ENCODE assay signal across 34 cellular contexts in genomic region chr22:29578462-29578861, GRCh38.
"Had no signal": no experiment of that assay in that cellular context is flagged by ENCODE, and none has a peak within 500 bp of the region (broad histone marks: within the 10 kb centered on the region; RNA-seq: fewer than 3 reads in every experiment).

No MANE protein-coding gene starts in this region.

- H3K27me3 ChIP-seq: adrenal gland, ascending aorta, breast epithelium, cardiac muscle cell, colonic mucosa, esophagus squamous epithelium, gastroesophageal sphincter had no signal

- H3K4me1 ChIP-seq: adrenal gland, breast epithelium had no signal

- H3K36me3 Mint-ChIP-seq: activated naive CD4-positive, alpha-beta T cell treated with anti-CD3 and anti-CD28 coated beads, Interleukin-2, amount 50 U/mL, for 24 hours had no signal

- H3K9me3 ChIP-seq: adrenal gland, ascending aorta, breast epithelium, colonic mucosa, esophagus squamous epithelium, gastroesophageal sphincter had no signal

- H3K9me3 Mint-ChIP-seq: activated CD4-positive, alpha-beta memory T cell treated with anti-CD3 and anti-CD28 coated beads for 36 hours; activated naive CD4-positive, alpha-beta T cell treated with anti-CD3 and anti-CD28 coated beads for 36 hours; activated naive CD4-positive, alpha-beta T cell treated with anti-CD3 and anti-CD28 coated beads, Interleukin-2, amount 50 U/mL, for 24 hours; activated naive CD8-positive, alpha-beta T cell treated with anti-CD3 and anti-CD28 coated beads, Interleukin-2, amount 50 U/mL, for 24 hours; activated T-helper 1 cell treated with anti-CD3 and anti-CD28 coated beads, Interleukin-12 subunit alpha, Interleukin-12 subunit beta, Interleukin-2, Interleukin-4 antibody, amounts not matched to agents 30 ng/mL and 10 ng/mL and 1 ng/mL, durations not matched to agents 14 hours and 24 hours and 36 hours; activated T-helper 2 cell treated with anti-CD3 and anti-CD28 coated beads, Interferon-gamma antibody, Interleukin-2, Interleukin-4, amounts not matched to agents 10 μg/mL and 5 μg/mL and 100 μg/mL, durations not matched to agents 14 hours and 24 hours and 36 hours had no signal

- ATAC-seq: activated CD4-positive, alpha-beta T cell treated with anti-CD3 and anti-CD28 coated beads for 36 hours; activated CD8-positive, alpha-beta memory T cell treated with anti-CD3 and anti-CD28 coated beads, Interleukin-2, amount 10 ng/mL, durations not matched to agents 7 days and 5 days; activated CD8-positive, alpha-beta T cell treated with anti-CD3 and anti-CD28 coated beads, Interleukin-2, amount 10 ng/mL, durations not matched to agents 7 days and 5 days; activated naive CD8-positive, alpha-beta T cell treated with anti-CD3 and anti-CD28 coated beads, Interleukin-2, amount 50 U/mL, for 24 hours; gastroesophageal sphincter had no signal

- DNase-seq: activated CD4-positive, alpha-beta memory T cell treated with anti-CD3 and anti-CD28 coated beads for 36 hours; activated CD4-positive, alpha-beta T cell treated with anti-CD3 and anti-CD28 coated beads for 36 hours; activated CD4-positive, alpha-beta T cell treated with anti-CD3 and anti-CD28 coated beads, Interleukin-2, amount 10 ng/mL, durations not matched to agents 24 days and 14 days; activated CD4-positive, CD25-positive, alpha-beta regulatory T cell; activated CD4-positive, CD25-positive, alpha-beta regulatory T cell treated with anti-CD3 and anti-CD28 coated beads, Interleukin-2, amount 50 U/mL, for 72 hours; activated CD8-positive, alpha-beta memory T cell treated with anti-CD3 and anti-CD28 coated beads, Interleukin-2, amount 10 ng/mL, durations not matched to agents 7 days and 5 days; activated CD8-positive, alpha-beta memory T cell treated with anti-CD3 and anti-CD28 coated beads, Interleukin-2, amount 50 U/mL, for 4 hours; activated CD8-positive, alpha-beta T cell treated with anti-CD3 and anti-CD28 coated beads, Interleukin-2, amount 10 ng/mL, durations not matched to agents 7 days and 5 days; activated effector memory CD4-positive, alpha-beta T cell treated with anti-CD3 and anti-CD28 coated beads, Interleukin-2, amount 50 U/mL, for 16 hours; activated naive CD4-positive, alpha-beta T cell treated with anti-CD3 and anti-CD28 coated beads for 36 hours; activated naive CD8-positive, alpha-beta T cell treated with anti-CD3 and anti-CD28 coated beads for 36 hours; activated naive CD8-positive, alpha-beta T cell treated with anti-CD3 and anti-CD28 coated beads, Interleukin-2, amount 50 U/mL, for 24 hours; activated T-cell treated with anti-CD3 and anti-CD28 coated beads, Interleukin-2, amount 50 U/mL, for 1 hour; activated T-cell treated with anti-CD3 and anti-CD28 coated beads, Interleukin-2, amount 50 U/mL, for 48 hours; adrenal gland; amygdala; central memory CD4-positive, alpha-beta T cell; cerebellar nuclear complex; colonic mucosa; effector CD8-positive, alpha-beta T cell; esophagus squamous epithelium; foreskin melanocyte; T-helper 2 cell had no signal

- H3K4me3 Mint-ChIP-seq: activated CD4-positive, alpha-beta memory T cell treated with anti-CD3 and anti-CD28 coated beads for 36 hours; activated CD4-positive, alpha-beta T cell treated with anti-CD3 and anti-CD28 coated beads for 36 hours; activated CD4-positive, alpha-beta T cell treated with anti-CD3 and anti-CD28 coated beads, Interleukin-2, amount 10 ng/mL, durations not matched to agents 24 days and 14 days; activated CD8-positive, alpha-beta memory T cell treated with anti-CD3 and anti-CD28 coated beads, Interleukin-2, amount 10 ng/mL, durations not matched to agents 7 days and 5 days; activated CD8-positive, alpha-beta T cell treated with anti-CD3 and anti-CD28 coated beads, Interleukin-2, amount 10 ng/mL, durations not matched to agents 7 days and 5 days; activated naive CD4-positive, alpha-beta T cell treated with anti-CD3 and anti-CD28 coated beads for 36 hours; activated naive CD4-positive, alpha-beta T cell treated with anti-CD3 and anti-CD28 coated beads, Interleukin-2, amount 50 U/mL, for 24 hours; activated naive CD8-positive, alpha-beta T cell treated with anti-CD3 and anti-CD28 coated beads for 36 hours; activated naive CD8-positive, alpha-beta T cell treated with anti-CD3 and anti-CD28 coated beads, Interleukin-2, amount 50 U/mL, for 24 hours; activated T-helper 1 cell treated with anti-CD3 and anti-CD28 coated beads, Interleukin-12 subunit alpha, Interleukin-12 subunit beta, Interleukin-2, Interleukin-4 antibody, amounts not matched to agents 30 ng/mL and 10 ng/mL and 1 ng/mL, durations not matched to agents 14 hours and 24 hours and 36 hours; brain had no signal

- H3K4me3 ChIP-seq: adrenal gland, ascending aorta, breast epithelium, cardiac muscle cell, colonic mucosa, esophagus squamous epithelium, gastroesophageal sphincter had no signal

- H3K27me3 Mint-ChIP-seq: activated CD4-positive, alpha-beta memory T cell treated with anti-CD3 and anti-CD28 coated beads for 36 hours; activated CD4-positive, alpha-beta T cell treated with anti-CD3 and anti-CD28 coated beads for 36 hours; activated CD4-positive, alpha-beta T cell treated with anti-CD3 and anti-CD28 coated beads, Interleukin-2, amount 10 ng/mL, durations not matched to agents 24 days and 14 days; activated CD8-positive, alpha-beta memory T cell treated with anti-CD3 and anti-CD28 coated beads, Interleukin-2, amount 10 ng/mL, durations not matched to agents 7 days and 5 days; activated naive CD4-positive, alpha-beta T cell treated with anti-CD3 and anti-CD28 coated beads, Interleukin-2, amount 50 U/mL, for 24 hours; activated naive CD8-positive, alpha-beta T cell treated with anti-CD3 and anti-CD28 coated beads for 36 hours; activated naive CD8-positive, alpha-beta T cell treated with anti-CD3 and anti-CD28 coated beads, Interleukin-2, amount 50 U/mL, for 24 hours; brain had no signal

- H3K27ac ChIP-seq: adrenal gland, ascending aorta, breast epithelium, cardiac muscle cell, colonic mucosa, epithelial cell of prostate, esophagus squamous epithelium, gastroesophageal sphincter had no signal

- FAIRE-seq: endometrium, endothelial cell of umbilical vein had no signal

- H3K36me3 ChIP-seq: adrenal gland, ascending aorta, breast epithelium, cardiac muscle cell, colonic mucosa had no signal

- H3K27ac Mint-ChIP-seq: activated CD4-positive, alpha-beta memory T cell treated with anti-CD3 and anti-CD28 coated beads for 36 hours; activated CD4-positive, alpha-beta T cell treated with anti-CD3 and anti-CD28 coated beads for 36 hours; activated CD4-positive, alpha-beta T cell treated with anti-CD3 and anti-CD28 coated beads, Interleukin-2, amount 10 ng/mL, durations not matched to agents 24 days and 14 days; activated CD8-positive, alpha-beta memory T cell treated with anti-CD3 and anti-CD28 coated beads, Interleukin-2, amount 10 ng/mL, durations not matched to agents 7 days and 5 days; activated CD8-positive, alpha-beta T cell treated with anti-CD3 and anti-CD28 coated beads, Interleukin-2, amount 10 ng/mL, durations not matched to agents 7 days and 5 days; activated naive CD4-positive, alpha-beta T cell treated with anti-CD3 and anti-CD28 coated beads for 36 hours; activated naive CD8-positive, alpha-beta T cell treated with anti-CD3 and anti-CD28 coated beads for 36 hours; activated naive CD8-positive, alpha-beta T cell treated with anti-CD3 and anti-CD28 coated beads, Interleukin-2, amount 50 U/mL, for 24 hours; activated T-helper 1 cell treated with anti-CD3 and anti-CD28 coated beads, Interleukin-12 subunit alpha, Interleukin-12 subunit beta, Interleukin-2, Interleukin-4 antibody, amounts not matched to agents 30 ng/mL and 10 ng/mL and 1 ng/mL, durations not matched to agents 14 hours and 24 hours and 36 hours; activated T-helper 2 cell treated with anti-CD3 and anti-CD28 coated beads, Interferon-gamma antibody, Interleukin-2, Interleukin-4, amounts not matched to agents 10 μg/mL and 5 μg/mL and 100 μg/mL, durations not matched to agents 14 hours and 24 hours and 36 hours; brain had no signal
